In the genomic region with DNA sequence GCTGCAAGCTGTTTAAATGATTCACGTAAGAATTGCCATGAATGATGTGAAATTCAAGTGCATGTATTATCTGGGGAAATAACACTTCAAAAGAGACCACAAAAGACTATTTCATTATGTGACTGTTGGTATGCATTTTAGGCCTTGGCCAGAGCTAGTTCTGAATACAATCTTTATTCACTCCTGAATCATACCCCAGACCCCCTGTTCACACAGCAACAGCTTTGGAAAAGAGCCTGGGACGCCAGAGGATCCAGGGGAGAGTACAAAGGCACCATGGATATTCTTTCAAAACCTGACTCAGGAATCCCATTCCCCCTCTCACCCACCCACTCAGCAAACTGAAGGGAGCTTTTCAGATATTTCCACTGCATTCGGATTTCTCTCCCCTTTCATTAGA, we compare ENCODE assay signal across 12 cellular contexts.
DNase-seq lines count a peak whose midpoint lies in the region; ATAC-seq and TF ChIP-seq lines count a peak whose summit lies in the region.
"Had no signal": no experiment of that assay in that cellular context is flagged by ENCODE, and none has a peak within 500 bp of the region (broad histone marks: within the 10 kb centered on the region; RNA-seq: fewer than 3 reads in every experiment).

No MANE protein-coding gene starts in this region.

- H4K20me1 ChIP-seq in GM23338 (replicated peaks; ENCODE audit: insufficient read depth), result no peaks in the 10 kb centered on the region

- peak; percentile 1 for DNase-seq in GM23338 (ENCODE audit: low spot score)
- peak; percentile 53 for DNase-seq in SK-MEL-5 (ENCODE audit: low read depth, low spot score)
- DNase-seq in midbrain (lab: John Stamatoyannopoulos, UW), result peak; percentile 4
- DNase-seq in esophagus squamous epithelium (lab: John Stamatoyannopoulos, UW), result no peak
- DNase-seq in activated T-cell treated with anti-CD3 and anti-CD28 coated beads, Interleukin-2, amount 50 U/mL, for 72 hours, result no peak
- no peak for DNase-seq in NCI-H1105 treated with DMSO at 0.1 percent for 48 hours (lab: John Stamatoyannopoulos, UW)
- DNase-seq: Caco-2; CD4-positive, alpha-beta memory T cell; DMS153; DND-41; H7; HCEC 1CT had no signal

- H3K4me3 ChIP-seq in GM23338, result no peak overlapping the region
- H3K4me3 ChIP-seq in esophagus squamous epithelium, result no peak overlapping the region

- H3K27ac ChIP-seq in GM23338 (ENCODE audit: low read depth), result no peak overlapping the region
- no peak overlapping the region for H3K27ac ChIP-seq in esophagus squamous epithelium

- ATAC-seq in GM23338, result no peak
- no peak for ATAC-seq in activated T-cell treated with anti-CD3 and anti-CD28 coated beads, Interleukin-2, amount 50 U/mL, for 72 hours (replicated peaks in 1 of 2)

- no peak overlapping the region for H3K4me3 Mint-ChIP-seq in GM23338
- H3K4me3 Mint-ChIP-seq in activated T-cell treated with anti-CD3 and anti-CD28 coated beads, Interleukin-2, amount 50 U/mL, for 72 hours, result no peak overlapping the region
- H3K4me3 Mint-ChIP-seq: CD4-positive, alpha-beta memory T cell had no signal

- H3K36me3 ChIP-seq in GM23338 (ENCODE audit: insufficient read depth), result peaks cover 11% of the 10 kb centered on the region; the same call in 1 of the 2 replicates
- H3K36me3 ChIP-seq in esophagus squamous epithelium, result no peaks in the 10 kb centered on the region

- H3K9me3 ChIP-seq in esophagus squamous epithelium, result no peaks in the 10 kb centered on the region
- H3K9me3 ChIP-seq: Caco-2 had no signal

- H3K4me2 ChIP-seq in GM23338, result no peak overlapping the region

- no peaks in the 10 kb centered on the region for H3K79me2 ChIP-seq in GM23338 (replicated peaks; ENCODE audit: insufficient read depth)

- in situ Hi-C loops in SK-MEL-5 (cut with HindIII; ENCODE audit: low pct_unique_long_range_greater_than_20kb, low sequenced_read_pairs), result no loop called here

- no peaks in the 10 kb centered on the region for H3K9me2 ChIP-seq in GM23338 (ENCODE audit: insufficient read depth)

- peaks cover 54% of the 10 kb centered on the region for H3K9me3 Mint-ChIP-seq in GM23338
- H3K9me3 Mint-ChIP-seq in activated T-cell treated with anti-CD3 and anti-CD28 coated beads, Interleukin-2, amount 50 U/mL, for 72 hours, result peaks cover 3 to 5% of the 10 kb centered on the region in 2 donors

- H3K4me1 Mint-ChIP-seq in GM23338, result no peaks in the 10 kb centered on the region
- H3K4me1 Mint-ChIP-seq in activated T-cell treated with anti-CD3 and anti-CD28 coated beads, Interleukin-2, amount 50 U/mL, for 72 hours (ENCODE audit: low read depth), result no peaks in the 10 kb centered on the region
- H3K4me1 Mint-ChIP-seq: CD4-positive, alpha-beta memory T cell had no signal

- no peak overlapping the region for H3K27ac Mint-ChIP-seq in GM23338
- no peak overlapping the region for H3K27ac Mint-ChIP-seq in activated T-cell treated with anti-CD3 and anti-CD28 coated beads, Interleukin-2, amount 50 U/mL, for 72 hours
- H3K27ac Mint-ChIP-seq: CD4-positive, alpha-beta memory T cell had no signal

- peaks cover 2% of the 10 kb centered on the region for H3K27me3 Mint-ChIP-seq in GM23338 (ENCODE audit: insufficient read depth, low read depth, poor library complexity)
- H3K27me3 Mint-ChIP-seq in activated T-cell treated with anti-CD3 and anti-CD28 coated beads, Interleukin-2, amount 50 U/mL, for 72 hours (ENCODE audit: low read depth), result no peaks in the 10 kb centered on the region
- H3K27me3 Mint-ChIP-seq: CD4-positive, alpha-beta memory T cell had no signal

- intact Hi-C loops in esophagus squamous epithelium (cut with DNase I), result no loop called here

- no peak overlapping the region for H2AFZ ChIP-seq in GM23338

- no peak for TF ChIP-seq POLR2A in esophagus squamous epithelium (IDR thresholded peaks at IDR 0.05)

- no peaks in the 10 kb centered on the region for H3K4me1 ChIP-seq in GM23338 (ENCODE audit: insufficient read depth)
- no peaks in the 10 kb centered on the region for H3K4me1 ChIP-seq in esophagus squamous epithelium
- H3K4me1 ChIP-seq: Caco-2 had no signal

- H3K27me3 ChIP-seq in GM23338 (ENCODE audit: insufficient read depth) (no peaks in the 10 kb centered on the region), esophagus squamous epithelium (no peaks in the 10 kb centered on the region)

- no peaks in the 10 kb centered on the region for H3F3A ChIP-seq in GM23338 (replicated peaks; ENCODE audit: low read depth)

- TF ChIP-seq CTCF in GM23338 (conservative IDR thresholded peaks at IDR 0.05; ENCODE audit: low read depth in 2 of 2), result no peak
- no peak for TF ChIP-seq CTCF in esophagus squamous epithelium (IDR thresholded peaks at IDR 0.05)

- 35 to 57% methylated on average over 3 of the region's 3 CpGs for WGBS in esophagus squamous epithelium, 2 donors

- H3K36me3 Mint-ChIP-seq in GM23338 (ENCODE audit: low read depth), result peaks cover 28% of the 10 kb centered on the region
- no peaks in the 10 kb centered on the region for H3K36me3 Mint-ChIP-seq in activated T-cell treated with anti-CD3 and anti-CD28 coated beads, Interleukin-2, amount 50 U/mL, for 72 hours (ENCODE audit: insufficient read depth in 2 of 2)
- H3K36me3 Mint-ChIP-seq: CD4-positive, alpha-beta memory T cell had no signal

TF ChIP-seq in GM23338, 12 proteins besides CTCF, POLR2A, EP300 and RAD21 (continues in another document):
- no peak for TF ChIP-seq EZH2phosphoT487 (IDR thresholded peaks at IDR 0.05; ENCODE audit: unreplicated experiment)
- no peak for TF ChIP-seq NANOG (IDR thresholded peaks at IDR 0.05; ENCODE audit: borderline replicate concordance)
- TF ChIP-seq ZNF114 (CRISPR knock-in tag; IDR thresholded peaks at IDR 0.05), result no peak
- TF ChIP-seq, protein P1, sequence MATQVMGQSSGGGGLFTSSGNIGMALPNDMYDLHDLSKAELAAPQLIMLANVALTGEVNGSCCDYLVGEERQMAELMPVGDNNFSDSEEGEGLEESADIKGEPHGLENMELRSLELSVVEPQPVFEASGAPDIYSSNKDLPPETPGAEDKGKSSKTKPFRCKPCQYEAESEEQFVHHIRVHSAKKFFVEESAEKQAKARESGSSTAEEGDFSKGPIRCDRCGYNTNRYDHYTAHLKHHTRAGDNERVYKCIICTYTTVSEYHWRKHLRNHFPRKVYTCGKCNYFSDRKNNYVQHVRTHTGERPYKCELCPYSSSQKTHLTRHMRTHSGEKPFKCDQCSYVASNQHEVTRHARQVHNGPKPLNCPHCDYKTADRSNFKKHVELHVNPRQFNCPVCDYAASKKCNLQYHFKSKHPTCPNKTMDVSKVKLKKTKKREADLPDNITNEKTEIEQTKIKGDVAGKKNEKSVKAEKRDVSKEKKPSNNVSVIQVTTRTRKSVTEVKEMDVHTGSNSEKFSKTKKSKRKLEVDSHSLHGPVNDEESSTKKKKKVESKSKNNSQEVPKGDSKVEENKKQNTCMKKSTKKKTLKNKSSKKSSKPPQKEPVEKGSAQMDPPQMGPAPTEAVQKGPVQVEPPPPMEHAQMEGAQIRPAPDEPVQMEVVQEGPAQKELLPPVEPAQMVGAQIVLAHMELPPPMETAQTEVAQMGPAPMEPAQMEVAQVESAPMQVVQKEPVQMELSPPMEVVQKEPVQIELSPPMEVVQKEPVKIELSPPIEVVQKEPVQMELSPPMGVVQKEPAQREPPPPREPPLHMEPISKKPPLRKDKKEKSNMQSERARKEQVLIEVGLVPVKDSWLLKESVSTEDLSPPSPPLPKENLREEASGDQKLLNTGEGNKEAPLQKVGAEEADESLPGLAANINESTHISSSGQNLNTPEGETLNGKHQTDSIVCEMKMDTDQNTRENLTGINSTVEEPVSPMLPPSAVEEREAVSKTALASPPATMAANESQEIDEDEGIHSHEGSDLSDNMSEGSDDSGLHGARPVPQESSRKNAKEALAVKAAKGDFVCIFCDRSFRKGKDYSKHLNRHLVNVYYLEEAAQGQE (IDR thresholded peaks at IDR 0.05; ENCODE audit: unreplicated experiment), result no peak
- no peak for TF ChIP-seq JUNB (IDR thresholded peaks at IDR 0.05; ENCODE audit: unreplicated experiment)
- no peak for TF ChIP-seq EZH2 (IDR thresholded peaks at IDR 0.05; ENCODE audit: low read depth, unreplicated experiment)
- no peak for TF ChIP-seq POLR2AphosphoS5 (IDR thresholded peaks at IDR 0.05; ENCODE audit: low read depth)

Comparison
In these comparisons a context has a peak if more than half of its experiments do, and no peak if none do; other contexts are left out.
1. DNase-seq: peak in GM23338 (single experiment), SK-MEL-5 (single experiment) and midbrain (single experiment); none in esophagus squamous epithelium (single experiment), activated T-cell treated with anti-CD3 and anti-CD28 coated beads, Interleukin-2, amount 50 U/mL, for 72 hours (0 of 2) and NCI-H1105 treated with DMSO at 0.1 percent for 48 hours (single experiment).